In the genomic region with DNA sequence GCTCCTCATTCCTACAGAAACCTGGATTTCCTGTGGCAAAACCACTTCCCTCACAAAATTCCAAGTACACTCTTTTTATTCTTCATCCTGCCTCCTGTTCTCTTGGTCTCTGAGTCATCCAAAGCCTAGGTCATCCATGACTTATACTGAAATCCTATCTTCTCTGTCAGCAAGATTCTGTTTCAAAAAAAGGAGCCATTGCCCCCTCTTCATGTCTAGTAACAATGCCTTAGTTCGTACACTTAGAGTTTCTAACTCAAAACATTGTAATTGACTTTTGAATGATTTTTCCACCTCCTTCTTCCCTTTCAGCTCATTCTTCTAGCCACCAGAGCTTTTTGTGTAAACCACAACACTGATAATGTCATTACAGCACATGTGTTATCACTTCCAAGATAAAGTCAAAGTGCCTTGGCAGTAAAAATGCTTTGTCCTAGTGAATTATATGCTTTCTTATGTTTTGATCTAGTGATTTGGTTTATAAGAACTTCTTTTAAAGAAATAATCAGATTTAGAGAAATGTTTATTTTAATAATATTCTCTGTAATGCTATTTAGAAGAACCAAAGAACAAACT, we compare ENCODE assay signal across 13 cellular contexts.
DNase-seq lines count a peak whose midpoint lies in the region; ATAC-seq and TF ChIP-seq lines count a peak whose summit lies in the region.
"Had no signal": no experiment of that assay in that cellular context is flagged by ENCODE, and none has a peak within 500 bp of the region (broad histone marks: within the 10 kb centered on the region; RNA-seq: fewer than 3 reads in every experiment).

No MANE protein-coding gene starts in this region.

- H3K27me3 ChIP-seq in BE2C (no peaks in the 10 kb centered on the region), right lobe of liver (no peaks in the 10 kb centered on the region)
- H3K27me3 ChIP-seq: right atrium auricular region had no signal

- peak overlapping the region; percentile 45 to 90 for H3K27ac Mint-ChIP-seq in natural killer cell treated with Interleukin-12 subunit alpha and Interleukin-12 subunit beta and Interleukin-15 and Interleukin-18, amount 100 ng/mL, for 72 hours
- no peak overlapping the region for H3K27ac Mint-ChIP-seq in natural killer cell
- H3K27ac Mint-ChIP-seq in T-helper 2 cell treated with Interferon-gamma antibody and Interleukin-4, amounts not matched to agents 5 μg/mL and 100 μg/mL, for 36 hours = peak overlapping the region; percentile 35
- H3K27ac Mint-ChIP-seq: CD4-positive, alpha-beta T cell had no signal

- H3K27me3 Mint-ChIP-seq in natural killer cell treated with Interleukin-12 subunit alpha and Interleukin-12 subunit beta and Interleukin-15 and Interleukin-18, amount 100 ng/mL, for 72 hours = no peaks in the 10 kb centered on the region
- H3K27me3 Mint-ChIP-seq in natural killer cell (ENCODE audit: low read depth in 2 of 2) = no peaks in the 10 kb centered on the region
- H3K27me3 Mint-ChIP-seq in T-helper 2 cell treated with Interferon-gamma antibody and Interleukin-4, amounts not matched to agents 5 μg/mL and 100 μg/mL, for 36 hours (ENCODE audit: low read depth) = peaks cover 25% of the 10 kb centered on the region

- WGBS in right lobe of liver (ENCODE audit: insufficient coverage, low coverage, low lambda C conversion rate, missing lambda C conversion rate) = 69% methylated on average over 1 of the region's 1 CpG

- no peak for DNase-seq in natural killer cell treated with Interleukin-12 subunit alpha and Interleukin-12 subunit beta and Interleukin-15 and Interleukin-18, amount 100 ng/mL, for 72 hours (ENCODE audit: low spot score)
- no peak for DNase-seq in natural killer cell
- DNase-seq in T-helper 2 cell treated with Interferon-gamma antibody and Interleukin-4, amounts not matched to agents 5 μg/mL and 100 μg/mL, for 36 hours (ENCODE audit: low spot score) = no peak
- peak; percentile 24 for DNase-seq in fibroblast of the conjunctiva (ENCODE audit: low read depth)
- no peak for DNase-seq in GM13977 (ENCODE audit: low spot score)
- no peak for DNase-seq in BE2C
- DNase-seq in right lobe of liver = no peak
- DNase-seq: anterior cingulate cortex; CD4-positive, alpha-beta T cell; NCI-H82 had no signal

- H3K27ac ChIP-seq in right lobe of liver = no peak overlapping the region
- H3K27ac ChIP-seq: right atrium auricular region, VCaP had no signal

- no peaks in the 10 kb centered on the region for H3K36me3 Mint-ChIP-seq in natural killer cell treated with Interleukin-12 subunit alpha and Interleukin-12 subunit beta and Interleukin-15 and Interleukin-18, amount 100 ng/mL, for 72 hours
- H3K36me3 Mint-ChIP-seq in natural killer cell = no peaks in the 10 kb centered on the region
- no peaks in the 10 kb centered on the region for H3K36me3 Mint-ChIP-seq in T-helper 2 cell treated with Interferon-gamma antibody and Interleukin-4, amounts not matched to agents 5 μg/mL and 100 μg/mL, for 36 hours (ENCODE audit: low read depth)

- intact Hi-C loops in natural killer cell (cut with micrococcal nuclease) = no loop called here
- intact Hi-C loops in right lobe of liver (cut with DNase I) = no loop called here

- no peaks in the 10 kb centered on the region; the same call in none of the 2 replicates for H3K4me1 ChIP-seq in BE2C
- peaks cover 0 to 9% (median 0%) of the 10 kb centered on the region in 4 donors for H3K4me1 ChIP-seq in right lobe of liver
- H3K4me1 ChIP-seq: right atrium auricular region had no signal

- no peak for TF ChIP-seq POLR2A in right lobe of liver (IDR thresholded peaks at IDR 0.05)

- no peak overlapping the region for H3K4me3 ChIP-seq in BE2C (ENCODE audit: low read depth, low read length)
- no peak overlapping the region for H3K4me3 ChIP-seq in right lobe of liver
- H3K4me3 ChIP-seq: right atrium auricular region had no signal

- no peak for TF ChIP-seq CTCF in natural killer cell (IDR thresholded peaks at IDR 0.05)
- TF ChIP-seq CTCF in GM13977 (IDR thresholded peaks at IDR 0.05; ENCODE audit: extremely low read depth, insufficient read depth, missing control alignments) = no peak
- TF ChIP-seq CTCF in BE2C (IDR thresholded peaks at IDR 0.05; ENCODE audit: low read depth, low read length) = no peak
- TF ChIP-seq CTCF in right lobe of liver (IDR thresholded peaks at IDR 0.05) = no peak

- H3K4me1 Mint-ChIP-seq in natural killer cell treated with Interleukin-12 subunit alpha and Interleukin-12 subunit beta and Interleukin-15 and Interleukin-18, amount 100 ng/mL, for 72 hours (ENCODE audit: low read depth in 2 of 2) = peaks cover 6 to 15% of the 10 kb centered on the region in 2 donors
- H3K4me1 Mint-ChIP-seq in natural killer cell = no peaks in the 10 kb centered on the region
- H3K4me1 Mint-ChIP-seq in T-helper 2 cell treated with Interferon-gamma antibody and Interleukin-4, amounts not matched to agents 5 μg/mL and 100 μg/mL, for 36 hours (ENCODE audit: low read depth) = peaks cover 20% of the 10 kb centered on the region

- ATAC-seq in natural killer cell treated with Interleukin-12 subunit alpha and Interleukin-12 subunit beta and Interleukin-15 and Interleukin-18, amount 100 ng/mL, for 72 hours = no peak
- ATAC-seq in natural killer cell (no peak), GM19035 (IDR thresholded peaks at IDR 0.05; ENCODE audit: unreplicated experiment) (no peak), right lobe of liver (no peak)

- in situ Hi-C loops in GM13977 (cut with MboI; ENCODE audit: low pct_unique_long_range_greater_than_20kb, low sequenced_read_pairs, unreplicated experiment) = no loop called here

- H3K4me3 Mint-ChIP-seq in natural killer cell treated with Interleukin-12 subunit alpha and Interleukin-12 subunit beta and Interleukin-15 and Interleukin-18, amount 100 ng/mL, for 72 hours = peak overlapping the region; percentile 78
- H3K4me3 Mint-ChIP-seq in natural killer cell = no peak overlapping the region
- H3K4me3 Mint-ChIP-seq in T-helper 2 cell treated with Interferon-gamma antibody and Interleukin-4, amounts not matched to agents 5 μg/mL and 100 μg/mL, for 36 hours = peak overlapping the region; percentile 62
- H3K4me3 Mint-ChIP-seq: CD4-positive, alpha-beta T cell had no signal

- no peaks in the 10 kb centered on the region for H3K9me3 Mint-ChIP-seq in natural killer cell treated with Interleukin-12 subunit alpha and Interleukin-12 subunit beta and Interleukin-15 and Interleukin-18, amount 100 ng/mL, for 72 hours
- H3K9me3 Mint-ChIP-seq in natural killer cell = peaks cover 0 to 7% of the 10 kb centered on the region in 2 donors
- no peaks in the 10 kb centered on the region for H3K9me3 Mint-ChIP-seq in T-helper 2 cell treated with Interferon-gamma antibody and Interleukin-4, amounts not matched to agents 5 μg/mL and 100 μg/mL, for 36 hours
- H3K9me3 Mint-ChIP-seq: CD4-positive, alpha-beta T cell had no signal

- no peaks in the 10 kb centered on the region for H3K36me3 ChIP-seq in BE2C
- no peaks in the 10 kb centered on the region for H3K36me3 ChIP-seq in right lobe of liver
- H3K36me3 ChIP-seq: right atrium auricular region had no signal

- H3K9me3 ChIP-seq in BE2C (no peaks in the 10 kb centered on the region), right lobe of liver (no peaks in the 10 kb centered on the region)
- H3K9me3 ChIP-seq: right atrium auricular region had no signal

Comparison
In these comparisons a context has a peak if more than half of its experiments do, and no peak if none do; other contexts are left out.
1. H3K27ac Mint-ChIP-seq: peak in natural killer cell treated with Interleukin-12 subunit alpha and Interleukin-12 subunit beta and Interleukin-15 and Interleukin-18, amount 100 ng/mL, for 72 hours (2 of 2) and T-helper 2 cell treated with Interferon-gamma antibody and Interleukin-4, amounts not matched to agents 5 μg/mL and 100 μg/mL, for 36 hours (single experiment); none in natural killer cell (0 of 2).